In genomic region chr11:68297812-68298658, GRCh38 we compare ENCODE assay signal across 8 cellular contexts. TPM values are rescaled to one million over a fixed set of nuclear protein-coding genes. Genes with fewer than 3 reads are reported as not detected.
A peak's percentile ranks its signal among the peaks of the same experiment; 100 is the strongest.
DNase-seq lines count a peak whose midpoint lies in the region; ATAC-seq and TF ChIP-seq lines count a peak whose summit lies in the region.

No MANE protein-coding gene starts in this region.

- peak overlapping the region; percentile 7; the same call in 1 of the 2 replicates for H3K9ac ChIP-seq in DND-41 (ENCODE audit: low read depth, low read length)

- peak overlapping the region; percentile 14 to 83 (median 65) for H3K4me3 Mint-ChIP-seq in naive B cell

- peaks cover 8% of the 10 kb centered on the region; the same call in 1 of the 2 replicates for H4K20me1 ChIP-seq in DND-41 (ENCODE audit: insufficient read depth, low read length)
- H4K20me1 ChIP-seq in OCI-LY7 (ENCODE audit: insufficient read depth, low read length): no peaks in the 10 kb centered on the region

- H3K27ac ChIP-seq in DND-41 (ENCODE audit: low read length) (no peak overlapping the region), OCI-LY7 (ENCODE audit: low read depth, low read length, poor library complexity, severe bottlenecking) (no peak overlapping the region)

- H3K36me3 ChIP-seq in DND-41 (ENCODE audit: insufficient read depth, low read length) (no peaks in the 10 kb centered on the region), OCI-LY7 (ENCODE audit: insufficient read depth, low read length) (no peaks in the 10 kb centered on the region)

- TF ChIP-seq CTCF in DND-41 (IDR thresholded peaks at IDR 0.05; ENCODE audit: borderline replicate concordance, extremely low read depth, low read length, poor library complexity, severe bottlenecking) (peak; percentile 95), OCI-LY7 (conservative IDR thresholded peaks at IDR 0.05; ENCODE audit: low read length) (peak; percentile 95)

- H2AFZ ChIP-seq in DND-41 (ENCODE audit: low read depth, low read length): peak overlapping the region; percentile 13; the same call in 1 of the 2 replicates
- H2AFZ ChIP-seq in OCI-LY7 (ENCODE audit: low read length): no peak overlapping the region

- POLR2A ChIA-PET in OCI-LY7 (lab: Charles Lee): interaction anchor here (2.8 kb wide), 1 partner anchor 26 kb away, joined by 11 read pairs; the partner anchor contains the start of gene C11orf24

- ATAC-seq in DND-41 (ENCODE audit: insufficient read depth, low read depth) (peak; percentile 97), HG02943 (IDR thresholded peaks at IDR 0.05; ENCODE audit: low read depth, unreplicated experiment) (peak; percentile 61), esophagus mucosa (peak; percentile 95), naive B cell (ENCODE audit: low read depth in 2 of 2) (peak; percentile 92 to 94), HG03135 (IDR thresholded peaks at IDR 0.05; ENCODE audit: unreplicated experiment) (no peak)

- BruUV-seq in OCI-LY7 (replicated peaks; lab: Mats Ljungman, UMichigan): no TSS peak

- H3K4me3 ChIP-seq in DND-41 (ENCODE audit: low read depth in 1 of 2, low read length in 2 of 2) (peak overlapping the region in 1 of 2 experiments; percentile 38; a peak in 1 of 4 replicates), OCI-LY7 (ENCODE audit: low read depth, low read length, poor library complexity, severe bottlenecking) (no peak overlapping the region)

- intact Hi-C loops in OCI-LY7 (cut with micrococcal nuclease; ENCODE audit: unreplicated experiment): loop anchor here (1.0 to 5.0 kb wide), 5 partner anchors 26 to 149 kb away; partner anchors contain the start of gene KMT5B

- no peaks in the 10 kb centered on the region for H3K36me3 Mint-ChIP-seq in naive B cell

- DNase-seq in DND-41: peak; percentile 68
- peak; percentile 73 for DNase-seq in OCI-LY7 (ENCODE audit: low spot score)
- peak; percentile 61 for DNase-seq in activated T-cell treated with anti-CD3 and anti-CD28 coated beads for 1 hour (ENCODE audit: low read depth)
- peak; percentile 76 for DNase-seq in naive B cell
- DNase-seq in stimulated activated CD8-positive, alpha-beta memory T cell treated with anti-CD3 and anti-CD28 coated beads, Interleukin-7, amount 100 ng/mL, for 48 hours (ENCODE audit: extremely low read depth in 1 of 2, low read depth in 1 of 2): peak; percentile 40 to 47

- H3K4me2 ChIP-seq in DND-41 (ENCODE audit: insufficient read depth, low read length): peak overlapping the region; percentile 55; the same call in 1 of the 2 replicates
- peak overlapping the region; percentile 23; the same call in 1 of the 2 replicates for H3K4me2 ChIP-seq in OCI-LY7 (ENCODE audit: low read length)

- H3K9me3 ChIP-seq in DND-41 (ENCODE audit: insufficient read depth, low read length, severe bottlenecking) (no peaks in the 10 kb centered on the region), OCI-LY7 (ENCODE audit: low read length) (no peaks in the 10 kb centered on the region)

- H3K27me3 Mint-ChIP-seq in naive B cell: peaks cover 0 to 7% (median 0%) of the 10 kb centered on the region in 3 donors

- peak overlapping the region in 1 of 6 donors; percentile 40 for H3K27ac Mint-ChIP-seq in naive B cell

- no peaks in the 10 kb centered on the region for H3K9me3 Mint-ChIP-seq in naive B cell

- H3K79me2 ChIP-seq in DND-41 (ENCODE audit: insufficient read depth, low read length): no peaks in the 10 kb centered on the region
- no peaks in the 10 kb centered on the region for H3K79me2 ChIP-seq in OCI-LY7 (ENCODE audit: insufficient read depth, low read depth, low read length)

- CTCF ChIA-PET in OCI-LY7 (lab: Charles Lee; ENCODE audit: unreplicated experiment): interaction anchor here (0.8 to 3.8 kb wide), 2 partner anchors 40 to 46 kb away, joined by 4 to 26 read pairs; no protein-coding TSS in a partner anchor

- H3K4me1 ChIP-seq in DND-41 (ENCODE audit: insufficient read depth, low read length): peaks cover 7% of the 10 kb centered on the region
- peaks cover 35% of the 10 kb centered on the region for H3K4me1 ChIP-seq in OCI-LY7 (ENCODE audit: insufficient read depth, low read length, poor library complexity, severe bottlenecking)

- peaks cover 20 to 44% (median 32%) of the 10 kb centered on the region in 3 donors for H3K4me1 Mint-ChIP-seq in naive B cell

- H3K27me3 ChIP-seq in DND-41 (ENCODE audit: insufficient read depth, low read length, poor library complexity): no peaks in the 10 kb centered on the region

- no peaks in the 10 kb centered on the region for H3K9me2 ChIP-seq in OCI-LY7 (ENCODE audit: insufficient read depth, low read length)

RNA-seq across cellular contexts. Expression of gene LRP5, which starts 14.4 kb away (rescaled TPM):
- 0.59 and 0.60 TPM in 2 replicates for total RNA-seq in OCI-LY7 (2014; rRNA removed; shearing (Covaris generic))
- total RNA-seq in OCI-LY7 (2022) (0.26 TPM in 1 of 2 replicates, not detected in the other), esophagus mucosa (15.9 TPM)
- under 1 TPM in 5 of 6 donors, not detected in 1; 0.04 to 0.88 (median 0.56) TPM for polyA plus RNA-seq in naive B cell (ENCODE audit: low read depth in 6 of 6)

RNA-seq across cellular contexts. Expression of gene C11orf24, which starts 26.3 kb away (rescaled TPM):
- 53.9 and 81.1 TPM in 2 replicates for total RNA-seq in OCI-LY7 (2014; rRNA removed; shearing (Covaris generic))
- total RNA-seq in OCI-LY7 (2022) (94.1 and 114 TPM in 2 replicates), esophagus mucosa (19.9 TPM)
- 10 to 100 TPM; 22.2 to 67.0 (median 42.5) TPM for polyA plus RNA-seq in naive B cell (ENCODE audit: low read depth in 6 of 6)

Comparison
In these comparisons a context has a peak if more than half of its experiments do, and no peak if none do; other contexts are left out.
1. RNA of gene LRP5, which starts 14.4 kb away (total RNA-seq): 15.9 TPM in esophagus mucosa (single experiment); 0.26 to 0.60 TPM in OCI-LY7; every median in the first group is over 10 times any median in the second.
2. Peak in every context shown above with its lines, with median percentiles within 50 percentile points of each other: DNase-seq.